ENCODE assay signal across 8 cellular contexts in genomic region chrX:50579955-50580354, GRCh38.
A peak's percentile ranks its signal among the peaks of the same experiment; 100 is the strongest.
DNase-seq lines count a peak whose midpoint lies in the region; ATAC-seq and TF ChIP-seq lines count a peak whose summit lies in the region.

No MANE protein-coding gene starts in this region.

- intact Hi-C loops in psoas muscle (cut with DNase I), result loop anchor here (10.0 kb wide), 3 partner anchors 55 to 665 kb away; no protein-coding TSS in a partner anchor

- H3K9me3 ChIP-seq in psoas muscle, result peaks cover 6% of the 10 kb centered on the region

- ATAC-seq in GM21723 (IDR thresholded peaks at IDR 0.05; ENCODE audit: unreplicated experiment) (peak; percentile 72), psoas muscle (no peak), HG03196 (IDR thresholded peaks at IDR 0.05; ENCODE audit: unreplicated experiment) (no peak)

- H3K4me3 ChIP-seq in foreskin fibroblast (ENCODE audit: low read depth in 1 of 2, low read length in 2 of 2) (no peak overlapping the region), psoas muscle (no peak overlapping the region)

- H3K27me3 ChIP-seq in psoas muscle (ENCODE audit: insufficient read depth in 3 of 3, low read length in 2 of 3), result peaks cover 0 to 18% (median 0%) of the 10 kb centered on the region in 3 donors

- DNase-seq in NK-92 treated with Interleukin-12 subunit alpha and Interleukin-12 subunit beta, amount 100 ng/mL, for 24 hours (lab: John Stamatoyannopoulos, UW), result peak; percentile 5
- DNase-seq in NK-92 (lab: John Stamatoyannopoulos, UW; ENCODE audit: unreplicated experiment), result no peak
- DNase-seq in NCI-H1694 treated with DMSO at 0.1 percent for 48 hours (lab: John Stamatoyannopoulos, UW), result peak; percentile 2
- DNase-seq in activated CD4-positive, alpha-beta T cell treated with anti-CD3 and anti-CD28 coated beads for 4 hours, result peak; percentile 2 to 14
- DNase-seq in foreskin fibroblast, result peak; percentile 3 to 30
- no peak for DNase-seq in psoas muscle

- H3K27ac ChIP-seq in psoas muscle, result no peak overlapping the region

- TF ChIP-seq CTCF in foreskin fibroblast (IDR thresholded peaks at IDR 0.05; ENCODE audit: low read depth, low read length) (peak; percentile 35), psoas muscle (IDR thresholded peaks at IDR 0.05) (peak; percentile 56)

- 4 to 6% (median 5%) methylated on average over 2 of the region's 2 CpGs for WGBS in psoas muscle, 3 donors

- H3K4me1 ChIP-seq in psoas muscle, result no peaks in the 10 kb centered on the region

- no peaks in the 10 kb centered on the region for H3K36me3 ChIP-seq in psoas muscle (ENCODE audit: insufficient read depth in 1 of 2, low read depth in 1 of 2)

Comparison
In these comparisons a context has a peak if more than half of its experiments do, and no peak if none do; other contexts are left out.
1. DNase-seq: peak in NK-92 treated with Interleukin-12 subunit alpha and Interleukin-12 subunit beta, amount 100 ng/mL, for 24 hours (single experiment), NCI-H1694 treated with DMSO at 0.1 percent for 48 hours (single experiment), activated CD4-positive, alpha-beta T cell treated with anti-CD3 and anti-CD28 coated beads for 4 hours (2 of 2) and foreskin fibroblast (2 of 2); none in NK-92 (single experiment) and psoas muscle (0 of 2).